19 cellular contexts compared by ENCODE assay signal in genomic region chr4:7676376-7676775, GRCh38.
DNase-seq lines count a peak whose midpoint lies in the region; ATAC-seq and TF ChIP-seq lines count a peak whose summit lies in the region.
"Had no signal": no experiment of that assay in that cellular context is flagged by ENCODE, and none has a peak within 500 bp of the region (broad histone marks: within the 10 kb centered on the region; RNA-seq: fewer than 3 reads in every experiment).

No MANE protein-coding gene starts in this region.

- no peak for DNase-seq in DND-41
- no peak for DNase-seq in effector memory CD8-positive, alpha-beta T cell
- no peak for DNase-seq in nephron progenitor cell
- no peak for DNase-seq in T-helper 2 cell
- DNase-seq: Caco-2; CD4-positive, alpha-beta memory T cell; MV-4-11; NCI-H1105 treated with DMSO at 0.1 percent for 48 hours; NCI-H2029 treated with DMSO at 0.1 percent for 48 hours; NCI-H226; NCI-H510A treated with DMSO at 0.1 percent for 48 hours; NCI-H82; SJCRH30 had no signal

- no peak overlapping the region for H2AFZ ChIP-seq in DND-41 (ENCODE audit: low read depth, low read length)

- no peaks in the 10 kb centered on the region for H3K79me2 ChIP-seq in DND-41 (ENCODE audit: insufficient read depth, low read length)

- H3K27ac ChIP-seq in BLaER1 (no peak overlapping the region), DND-41 (ENCODE audit: low read length) (no peak overlapping the region)
- H3K27ac ChIP-seq: SJCRH30 had no signal

- H3K27me3 ChIP-seq in BLaER1 (no peaks in the 10 kb centered on the region), DND-41 (ENCODE audit: insufficient read depth, low read length, poor library complexity) (no peaks in the 10 kb centered on the region)

- H3K27me3 Mint-ChIP-seq in effector memory CD8-positive, alpha-beta T cell, result peaks cover 16 to 20% of the 10 kb centered on the region in 2 donors
- H3K27me3 Mint-ChIP-seq in nephron progenitor cell (ENCODE audit: low read depth, poor library complexity), result peaks cover 11% of the 10 kb centered on the region
- H3K27me3 Mint-ChIP-seq: IgD-negative memory B cell had no signal

- H3K9ac ChIP-seq in BLaER1 (peak overlapping the region; percentile 50; the same call in 1 of the 2 replicates), DND-41 (ENCODE audit: low read depth, low read length) (no peak overlapping the region)

- H3K4me2 ChIP-seq in BLaER1 (peak overlapping the region; percentile 54), DND-41 (ENCODE audit: insufficient read depth, low read length) (no peak overlapping the region)

- no peak overlapping the region for H3K4me3 Mint-ChIP-seq in effector memory CD8-positive, alpha-beta T cell
- no peak overlapping the region for H3K4me3 Mint-ChIP-seq in nephron progenitor cell
- H3K4me3 Mint-ChIP-seq: CD4-positive, alpha-beta memory T cell; IgD-negative memory B cell had no signal

- no peaks in the 10 kb centered on the region for H3K9me3 Mint-ChIP-seq in effector memory CD8-positive, alpha-beta T cell
- H3K9me3 Mint-ChIP-seq in nephron progenitor cell, result peaks cover 22% of the 10 kb centered on the region

- H3K4me1 ChIP-seq in BLaER1 (peaks cover 53% of the 10 kb centered on the region), DND-41 (ENCODE audit: insufficient read depth, low read length) (no peaks in the 10 kb centered on the region)
- H3K4me1 ChIP-seq: Caco-2, SJCRH30 had no signal

- TF ChIP-seq CTCF in DND-41 (IDR thresholded peaks at IDR 0.05; ENCODE audit: borderline replicate concordance, extremely low read depth, low read length, poor library complexity, severe bottlenecking) (no peak), nephron progenitor cell (IDR thresholded peaks at IDR 0.05) (no peak)

- no peaks in the 10 kb centered on the region for H3K36me3 Mint-ChIP-seq in effector memory CD8-positive, alpha-beta T cell (ENCODE audit: insufficient read depth)
- peaks cover 15% of the 10 kb centered on the region for H3K36me3 Mint-ChIP-seq in nephron progenitor cell (ENCODE audit: low read depth)
- H3K36me3 Mint-ChIP-seq: CD4-positive, alpha-beta memory T cell; IgD-negative memory B cell had no signal

- H3K4me3 ChIP-seq in BLaER1, result no peak overlapping the region
- H3K4me3 ChIP-seq in DND-41 (ENCODE audit: low read depth in 1 of 2, low read length in 2 of 2), result no peak overlapping the region
- H3K4me3 ChIP-seq: SJCRH30 had no signal

- H3K36me3 ChIP-seq in BLaER1 (no peaks in the 10 kb centered on the region), DND-41 (ENCODE audit: insufficient read depth, low read length) (no peaks in the 10 kb centered on the region)
- H3K36me3 ChIP-seq: SJCRH30 had no signal

- peak overlapping the region; percentile 79 to 82 for H3K27ac Mint-ChIP-seq in effector memory CD8-positive, alpha-beta T cell
- peak overlapping the region; percentile 92 for H3K27ac Mint-ChIP-seq in nephron progenitor cell
- H3K27ac Mint-ChIP-seq: CD4-positive, alpha-beta memory T cell; IgD-negative memory B cell had no signal

- ATAC-seq in DND-41 (ENCODE audit: insufficient read depth, low read depth) (peak; percentile 44; the same call in 1 of the 3 replicates), HG02763 (IDR thresholded peaks at IDR 0.05; ENCODE audit: unreplicated experiment) (no peak), HG03520 (IDR thresholded peaks at IDR 0.05; ENCODE audit: unreplicated experiment) (no peak)
- no peak for ATAC-seq in effector memory CD8-positive, alpha-beta T cell (replicated peaks)
- ATAC-seq: HCT116, Panc1 had no signal

- H3K9me3 ChIP-seq in BLaER1 (no peaks in the 10 kb centered on the region), DND-41 (ENCODE audit: insufficient read depth, low read length, severe bottlenecking) (no peaks in the 10 kb centered on the region)
- H3K9me3 ChIP-seq: SJCRH30 had no signal

- H4K20me1 ChIP-seq in BLaER1 (no peaks in the 10 kb centered on the region), DND-41 (ENCODE audit: insufficient read depth, low read length) (no peaks in the 10 kb centered on the region)

- H3K4me1 Mint-ChIP-seq in effector memory CD8-positive, alpha-beta T cell (ENCODE audit: low read depth in 2 of 2), result peaks cover 6 to 7% of the 10 kb centered on the region in 2 donors
- peaks cover 37% of the 10 kb centered on the region for H3K4me1 Mint-ChIP-seq in nephron progenitor cell
- H3K4me1 Mint-ChIP-seq: CD4-positive, alpha-beta memory T cell; IgD-negative memory B cell had no signal
